20 cellular contexts compared by ENCODE assay signal in genomic region chr6:72675396-72675795, GRCh38. TPM values are rescaled to one million over a fixed set of nuclear protein-coding genes. Genes with fewer than 3 reads are reported as not detected.
"Had no signal": no experiment of that assay in that cellular context is flagged by ENCODE, and none has a peak within 500 bp of the region (broad histone marks: within the 10 kb centered on the region; RNA-seq: fewer than 3 reads in every experiment).

No MANE protein-coding gene starts in this region.

- H3K4me3 Mint-ChIP-seq: activated CD8-positive, alpha-beta T cell treated with anti-CD3 and anti-CD28 coated beads for 36 hours; activated naive CD4-positive, alpha-beta T cell treated with anti-CD3 and anti-CD28 coated beads, Interleukin-2, amount 10 ng/mL, durations not matched to agents 7 days and 5 days; activated T-helper 1 cell treated with anti-CD3 and anti-CD28 coated beads, Interleukin-12 subunit alpha, Interleukin-12 subunit beta, Interleukin-2, Interleukin-4 antibody, amounts not matched to agents 30 ng/mL and 10 ng/mL and 1 ng/mL, durations not matched to agents 14 hours and 24 hours and 36 hours; dendritic cell treated with granulocyte-macrophage colony-stimulating factor and Interleukin-4, amounts not matched to agents 40 ng/mL and 50 ng/mL, for 4 days; naive thymus-derived CD8-positive, alpha-beta T cell; stimulated activated naive B cell treated with anti-CD40 and anti-IgM and Interleukin-4, amounts not matched to agents 10 μg/mL and 1 μg/mL and 100 μg/mL, for 72 hours; T-cell had no signal

- H3K36me3 ChIP-seq: adrenal gland, transverse colon had no signal

- H3K27me3 ChIP-seq: adrenal gland, body of pancreas, transverse colon had no signal

- H3K27ac ChIP-seq: adrenal gland, body of pancreas, transverse colon, WERI-Rb-1 had no signal

- H3K9me3 Mint-ChIP-seq: activated CD8-positive, alpha-beta T cell treated with anti-CD3 and anti-CD28 coated beads for 36 hours; activated naive CD4-positive, alpha-beta T cell treated with anti-CD3 and anti-CD28 coated beads, Interleukin-2, amount 10 ng/mL, durations not matched to agents 7 days and 5 days; activated T-helper 1 cell treated with anti-CD3 and anti-CD28 coated beads, Interleukin-12 subunit alpha, Interleukin-12 subunit beta, Interleukin-2, Interleukin-4 antibody, amounts not matched to agents 30 ng/mL and 10 ng/mL and 1 ng/mL, durations not matched to agents 14 hours and 24 hours and 36 hours; dendritic cell treated with granulocyte-macrophage colony-stimulating factor and Interleukin-4, amounts not matched to agents 40 ng/mL and 50 ng/mL, for 4 days; naive thymus-derived CD8-positive, alpha-beta T cell; stimulated activated naive B cell treated with anti-CD40 and anti-IgM and Interleukin-4, amounts not matched to agents 10 μg/mL and 1 μg/mL and 100 μg/mL, for 72 hours; T-cell had no signal

- H3K4me1 ChIP-seq: adrenal gland, body of pancreas, transverse colon had no signal

- H3K27me3 Mint-ChIP-seq: activated CD8-positive, alpha-beta T cell treated with anti-CD3 and anti-CD28 coated beads for 36 hours; activated naive CD4-positive, alpha-beta T cell treated with anti-CD3 and anti-CD28 coated beads, Interleukin-2, amount 10 ng/mL, durations not matched to agents 7 days and 5 days; dendritic cell treated with granulocyte-macrophage colony-stimulating factor and Interleukin-4, amounts not matched to agents 40 ng/mL and 50 ng/mL, for 4 days; naive thymus-derived CD8-positive, alpha-beta T cell; progenitor cell of endocrine pancreas; stimulated activated naive B cell treated with anti-CD40 and anti-IgM and Interleukin-4, amounts not matched to agents 10 μg/mL and 1 μg/mL and 100 μg/mL, for 72 hours; T-cell had no signal

- H3K27ac Mint-ChIP-seq: activated CD8-positive, alpha-beta T cell treated with anti-CD3 and anti-CD28 coated beads for 36 hours; activated naive CD4-positive, alpha-beta T cell treated with anti-CD3 and anti-CD28 coated beads, Interleukin-2, amount 10 ng/mL, durations not matched to agents 7 days and 5 days; activated T-helper 1 cell treated with anti-CD3 and anti-CD28 coated beads, Interleukin-12 subunit alpha, Interleukin-12 subunit beta, Interleukin-2, Interleukin-4 antibody, amounts not matched to agents 30 ng/mL and 10 ng/mL and 1 ng/mL, durations not matched to agents 14 hours and 24 hours and 36 hours; dendritic cell treated with granulocyte-macrophage colony-stimulating factor and Interleukin-4, amounts not matched to agents 40 ng/mL and 50 ng/mL, for 4 days; naive thymus-derived CD8-positive, alpha-beta T cell; progenitor cell of endocrine pancreas; stimulated activated naive B cell treated with anti-CD40 and anti-IgM and Interleukin-4, amounts not matched to agents 10 μg/mL and 1 μg/mL and 100 μg/mL, for 72 hours; T-cell had no signal

- ATAC-seq: activated CD8-positive, alpha-beta T cell treated with anti-CD3 and anti-CD28 coated beads for 36 hours; body of pancreas; mucosa of descending colon; naive thymus-derived CD8-positive, alpha-beta T cell; sciatic nerve; stimulated activated naive B cell treated with anti-CD40 and anti-IgM and Interleukin-4, amounts not matched to agents 10 μg/mL and 1 μg/mL and 100 μg/mL, for 72 hours; T-cell had no signal

- H3K4me3 ChIP-seq: adrenal gland, body of pancreas, mucosa of descending colon, transverse colon had no signal

- H3K9me3 ChIP-seq: adrenal gland, body of pancreas, mucosa of descending colon, transverse colon had no signal

- DNase-seq: activated CD4-positive, alpha-beta T cell treated with anti-CD3 and anti-CD28 coated beads for 4 hours; activated CD8-positive, alpha-beta memory T cell treated with anti-CD3 and anti-CD28 coated beads, Interleukin-2, amount 50 U/mL, for 48 hours; activated CD8-positive, alpha-beta T cell treated with anti-CD3 and anti-CD28 coated beads for 36 hours; activated naive CD4-positive, alpha-beta T cell treated with anti-CD3 and anti-CD28 coated beads, Interleukin-2, amount 10 ng/mL, durations not matched to agents 7 days and 5 days; adrenal gland; body of pancreas; glutamatergic neuron; mucosa of descending colon; naive thymus-derived CD8-positive, alpha-beta T cell; stimulated activated CD4-positive, alpha-beta T cell treated with anti-CD3 and anti-CD28 coated beads, Interleukin-2, amount 100 ng/mL, for 24 hours; stimulated activated naive B cell treated with anti-CD40 and anti-IgM and Interleukin-4, amounts not matched to agents 10 μg/mL and 1 μg/mL and 100 μg/mL, for 72 hours; T-cell; T1000; transverse colon; WERI-Rb-1 had no signal

RNA-seq across cellular contexts. Expression of gene KCNQ5, which starts 53.5 kb away (rescaled TPM):
- total RNA-seq: lung microvascular endothelial cell had no signal
